19 cellular contexts compared by ENCODE assay signal in the genomic region with DNA sequence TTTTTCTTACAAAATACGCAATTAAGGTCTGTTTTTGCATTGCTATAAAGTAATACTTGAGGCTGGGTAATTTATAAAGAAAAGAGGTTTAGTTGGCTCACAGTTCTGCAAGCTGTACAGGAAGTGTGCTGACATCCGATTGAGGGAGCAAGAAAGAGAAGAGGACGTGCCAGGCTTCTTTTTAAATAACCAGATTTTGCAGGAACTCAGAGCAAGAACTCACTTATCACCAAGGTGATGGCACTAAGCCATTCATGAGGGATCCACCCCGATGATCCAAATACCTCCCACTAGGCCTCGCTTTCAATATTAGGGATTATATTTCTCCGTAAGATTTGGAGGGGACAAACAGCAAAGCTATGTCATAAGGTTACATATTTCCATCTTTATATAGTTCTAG.
DNase-seq lines count a peak whose midpoint lies in the region; ATAC-seq and FAIRE-seq lines count a peak whose summit lies in the region.
"Had no signal": no experiment of that assay in that cellular context is flagged by ENCODE, and none has a peak within 500 bp of the region (broad histone marks: within the 10 kb centered on the region; RNA-seq: fewer than 3 reads in every experiment).

No MANE protein-coding gene starts in this region.

- ATAC-seq in activated naive CD4-positive, alpha-beta T cell treated with anti-CD3 and anti-CD28 coated beads, Interleukin-2, amount 50 U/mL, for 72 hours: peak; percentile 44 to 62

- DNase-seq in NCI-H82 (lab: John Stamatoyannopoulos, UW): peak; percentile 55
- DNase-seq in NCI-H82 treated with DMSO at 0.1 percent for 48 hours (lab: John Stamatoyannopoulos, UW; ENCODE audit: unreplicated experiment): no peak
- DNase-seq in activated naive CD4-positive, alpha-beta T cell treated with anti-CD3 and anti-CD28 coated beads, Interleukin-2, amount 50 U/mL, for 72 hours (ENCODE audit: low spot score in 2 of 2): no peak
- DNase-seq in activated naive CD4-positive, alpha-beta T cell treated with anti-CD3 and anti-CD28 coated beads, Interleukin-2, amount 50 U/mL, for 16 hours: no peak
- peak; percentile 26 for DNase-seq in NOMO-1 treated with dmso at 0.1 percent for 144 hours (lab: John Stamatoyannopoulos, UW; ENCODE audit: unreplicated experiment)
- peak; percentile 23 for DNase-seq in left kidney (ENCODE audit: low read depth, low spot score)
- no peak for DNase-seq in pons (ENCODE audit: low spot score)
- no peak for DNase-seq in urothelium cell line (ENCODE audit: low spot score)
- DNase-seq: Calu3; CD4-positive, alpha-beta memory T cell; EL; GM23248; HCEC 1CT; MM.1S; NCI-H187 treated with DMSO at 0.1 percent for 48 hours; NCI-H2171; NCI-H526 treated with DMSO at 0.1 percent for 48 hours; Peyer's patch had no signal

- no peak overlapping the region for H3K27ac Mint-ChIP-seq in activated naive CD4-positive, alpha-beta T cell treated with anti-CD3 and anti-CD28 coated beads, Interleukin-2, amount 50 U/mL, for 72 hours
- H3K27ac Mint-ChIP-seq: CD4-positive, alpha-beta memory T cell had no signal

- H3K36me3 Mint-ChIP-seq in activated naive CD4-positive, alpha-beta T cell treated with anti-CD3 and anti-CD28 coated beads, Interleukin-2, amount 50 U/mL, for 72 hours: no peaks in the 10 kb centered on the region
- H3K36me3 Mint-ChIP-seq: CD4-positive, alpha-beta memory T cell had no signal

- H3K9me3 Mint-ChIP-seq in activated naive CD4-positive, alpha-beta T cell treated with anti-CD3 and anti-CD28 coated beads, Interleukin-2, amount 50 U/mL, for 72 hours: no peaks in the 10 kb centered on the region
- H3K9me3 Mint-ChIP-seq: CD4-positive, alpha-beta memory T cell had no signal

- FAIRE-seq in urothelium cell line (lab: Jason Lieb, UNC): no peak
- FAIRE-seq: GM12891 had no signal

Comparison
In these comparisons a context has a peak if more than half of its experiments do, and no peak if none do; other contexts are left out.
1. DNase-seq: peak in NCI-H82 (single experiment), NOMO-1 treated with dmso at 0.1 percent for 144 hours (single experiment) and left kidney (single experiment); none in NCI-H82 treated with DMSO at 0.1 percent for 48 hours (single experiment), activated naive CD4-positive, alpha-beta T cell treated with anti-CD3 and anti-CD28 coated beads, Interleukin-2, amount 50 U/mL, for 72 hours (0 of 2), activated naive CD4-positive, alpha-beta T cell treated with anti-CD3 and anti-CD28 coated beads, Interleukin-2, amount 50 U/mL, for 16 hours (single experiment), pons (single experiment) and urothelium cell line (single experiment).